10 cellular contexts compared by ENCODE assay signal in the genomic region with DNA sequence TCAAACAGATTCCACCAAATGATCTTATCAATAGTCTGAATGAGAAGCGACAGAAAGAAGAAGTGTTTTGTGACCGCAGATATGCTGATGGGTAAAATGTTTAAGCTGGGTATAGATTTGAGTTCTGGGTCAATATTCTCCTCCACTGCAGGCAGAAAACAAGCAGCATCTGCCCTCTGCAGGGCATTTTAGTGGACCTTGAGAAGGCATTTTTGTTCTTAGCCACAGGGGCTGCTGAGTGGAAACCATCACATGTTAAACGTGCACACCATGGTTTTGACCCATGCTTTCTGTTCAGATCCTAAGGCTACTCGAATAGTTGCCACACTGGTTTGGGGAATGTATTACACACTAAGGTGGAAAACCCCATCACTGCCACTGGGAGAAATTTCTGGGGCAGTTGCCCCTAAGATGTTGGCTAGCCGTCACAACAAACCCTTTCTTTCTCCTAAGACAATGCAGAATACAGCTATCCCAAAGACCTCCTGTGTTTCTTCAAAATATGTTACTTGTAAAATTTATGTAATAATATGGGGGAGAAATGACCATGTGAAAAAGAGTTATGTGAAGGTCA.
DNase-seq lines count a peak whose midpoint lies in the region; ATAC-seq and TF ChIP-seq lines count a peak whose summit lies in the region.
"Had no signal": no experiment of that assay in that cellular context is flagged by ENCODE, and none has a peak within 500 bp of the region (broad histone marks: within the 10 kb centered on the region; RNA-seq: fewer than 3 reads in every experiment).

No MANE protein-coding gene starts in this region.

- H3K4me1 Mint-ChIP-seq in nephron = peaks cover 12% of the 10 kb centered on the region

- H3K27ac ChIP-seq in brain microvascular endothelial cell = no peak overlapping the region

- H3K9me2 ChIP-seq in Loucy (replicated peaks; ENCODE audit: low read depth, low read length) = no peaks in the 10 kb centered on the region

- H3K4me3 ChIP-seq in Loucy (ENCODE audit: low read length, poor library complexity, severe bottlenecking) (no peak overlapping the region), brain microvascular endothelial cell (ENCODE audit: low read depth, low read length) (no peak overlapping the region)

- H3K9me3 ChIP-seq in Loucy (ENCODE audit: insufficient read depth, low read depth, low read length) = no peaks in the 10 kb centered on the region

- no peak overlapping the region for H3K9ac ChIP-seq in Loucy (ENCODE audit: low read depth, low read length, poor library complexity, severe bottlenecking)

- H3K4me2 ChIP-seq in Loucy (ENCODE audit: low read depth, low read length, poor library complexity, severe bottlenecking) = peak overlapping the region; percentile 18

- no peak overlapping the region for H2AFZ ChIP-seq in Loucy (ENCODE audit: low read length)

- DNase-seq in ELR (ENCODE audit: low read depth) (peak; percentile 39), brain microvascular endothelial cell (no peak), NOMO-1 (lab: John Stamatoyannopoulos, UW; ENCODE audit: unreplicated experiment in 2 of 2) (no peak)
- DNase-seq: KG1; stimulated activated CD4-positive, alpha-beta T cell treated with anti-CD3 and anti-CD28 coated beads, Interleukin-12 subunit alpha, Interleukin-12 subunit beta, amount 100 ng/mL, for 4 hours had no signal

- TF ChIP-seq CTCF in Loucy (conservative IDR thresholded peaks at IDR 0.05; ENCODE audit: low read length) (peak; percentile 72), brain microvascular endothelial cell (IDR thresholded peaks at IDR 0.05; ENCODE audit: low read depth, low read length, missing control alignments) (peak; percentile 73), nephron (IDR thresholded peaks at IDR 0.05; ENCODE audit: unreplicated experiment in 3 of 3) (peak; percentile 19 to 60 (median 31))

- H3F3A ChIP-seq in Loucy (ENCODE audit: low read depth) = no peaks in the 10 kb centered on the region

- H3K36me3 ChIP-seq in Loucy (ENCODE audit: insufficient read depth, low read length) (no peaks in the 10 kb centered on the region), brain microvascular endothelial cell (replicated peaks) (no peaks in the 10 kb centered on the region)

- H3K36me3 Mint-ChIP-seq in nephron (ENCODE audit: low read depth) = no peaks in the 10 kb centered on the region

- H3K9me3 Mint-ChIP-seq in nephron = peaks cover 4% of the 10 kb centered on the region

- in situ Hi-C loops in brain microvascular endothelial cell (cut with HindIII; ENCODE audit: low pct_ligation_motif_present, low sequenced_read_pairs) = no loop called here

- H3K27me3 Mint-ChIP-seq in nephron (ENCODE audit: low read depth) = peaks cover 96% of the 10 kb centered on the region

- H3K4me3 Mint-ChIP-seq in nephron = no peak overlapping the region

- peaks cover 15% of the 10 kb centered on the region for H3K4me1 ChIP-seq in Loucy (ENCODE audit: insufficient read depth, low read length, poor library complexity, severe bottlenecking)

- H4K20me1 ChIP-seq in Loucy (ENCODE audit: insufficient read depth, low read length, poor library complexity, severe bottlenecking) = no peaks in the 10 kb centered on the region

- H3K27me3 ChIP-seq in Loucy (ENCODE audit: insufficient read depth, low read length, poor library complexity, severe bottlenecking) (peaks cover 11% of the 10 kb centered on the region), brain microvascular endothelial cell (replicated peaks) (peaks cover 91% of the 10 kb centered on the region)

- no peak overlapping the region for H3K27ac Mint-ChIP-seq in nephron

- ATAC-seq in HG03342 (IDR thresholded peaks at IDR 0.05; ENCODE audit: unreplicated experiment) (no peak), GM18870 (IDR thresholded peaks at IDR 0.05; ENCODE audit: unreplicated experiment) (no peak), HG03097 (IDR thresholded peaks at IDR 0.05; ENCODE audit: low FRiP score, unreplicated experiment) (no peak)

- H3K79me2 ChIP-seq in Loucy (ENCODE audit: insufficient read depth, low read length) = peaks cover 12% of the 10 kb centered on the region; the same call in 1 of the 2 replicates
